In the genomic region with DNA sequence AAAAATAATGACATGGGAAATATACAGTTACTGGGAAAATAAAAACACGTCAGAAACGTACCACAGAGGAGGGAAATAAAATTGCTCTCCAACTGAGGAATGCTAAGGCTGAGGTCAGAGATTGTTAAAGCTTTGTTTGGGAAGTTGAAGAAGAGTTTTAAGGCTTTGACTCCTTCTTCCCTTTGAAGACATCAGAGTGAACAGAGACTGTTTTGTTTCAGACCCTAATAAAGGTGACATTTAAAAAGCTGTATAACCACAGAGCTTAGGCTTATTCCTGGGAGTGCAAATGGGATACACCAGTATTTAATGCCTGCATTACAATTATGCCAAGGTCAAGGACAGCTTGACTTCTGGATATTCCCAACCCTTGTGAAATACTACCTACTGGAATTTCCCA, we compare ENCODE assay signal across 26 cellular contexts.
DNase-seq lines count a peak whose midpoint lies in the region; ATAC-seq, FAIRE-seq and TF ChIP-seq lines count a peak whose summit lies in the region.
"Had no signal": no experiment of that assay in that cellular context is flagged by ENCODE, and none has a peak within 500 bp of the region (broad histone marks: within the 10 kb centered on the region; RNA-seq: fewer than 3 reads in every experiment).

No MANE protein-coding gene starts in this region.

- no peaks in the 10 kb centered on the region for H3K79me1 ChIP-seq in IMR-90 (ENCODE audit: low read depth in 1 of 2, low read length in 2 of 2)
- H3K79me1 ChIP-seq in H1 (ENCODE audit: low read depth, low read length) = no peaks in the 10 kb centered on the region

- no peaks in the 10 kb centered on the region for H3K36me3 Mint-ChIP-seq in progenitor cell of endocrine pancreas (ENCODE audit: insufficient read depth)
- H3K36me3 Mint-ChIP-seq: CD14-positive monocyte; CD4-positive, alpha-beta memory T cell; CD4-positive, CD25-positive, alpha-beta regulatory T cell; CD8-positive, alpha-beta memory T cell had no signal

- no peak overlapping the region for H3K4me2 ChIP-seq in IMR-90 (ENCODE audit: low read depth, low read length)
- no peak overlapping the region for H3K4me2 ChIP-seq in H1 (ENCODE audit: insufficient read depth in 1 of 2, low read depth in 2 of 2, low read length in 2 of 2)
- H3K4me2 ChIP-seq: BLaER1 had no signal

- 0 out of 2 replicates have a peak overlapping the region, but pooled peaks have one; percentile 13 for H2BK20ac ChIP-seq in IMR-90 (ENCODE audit: low read depth, low read length)
- H2BK20ac ChIP-seq in H1 (ENCODE audit: low read length) = no peak overlapping the region

- no peak overlapping the region for H3K14ac ChIP-seq in IMR-90 (replicated peaks; ENCODE audit: low read depth, low read length)
- H3K14ac ChIP-seq in H1 (ENCODE audit: insufficient read length) = no peak overlapping the region

- H3K56ac ChIP-seq in IMR-90 (ENCODE audit: extremely low read depth, insufficient read depth, low read length) (no peak overlapping the region), H1 (replicated peaks; ENCODE audit: insufficient read length, low read depth, low read length) (no peak overlapping the region)

- H3K23me2 ChIP-seq in H1 (ENCODE audit: low read depth, low read length) = no peaks in the 10 kb centered on the region

- H4K20me1 ChIP-seq in IMR-90 (ENCODE audit: insufficient read depth, low read length) = no peaks in the 10 kb centered on the region
- no peaks in the 10 kb centered on the region for H4K20me1 ChIP-seq in H1 (replicated peaks in 1 of 2; ENCODE audit: control insufficient read depth in 1 of 2, insufficient read depth in 2 of 2, low read length in 2 of 2)
- H4K20me1 ChIP-seq: BLaER1 had no signal

- H3K27ac Mint-ChIP-seq in progenitor cell of endocrine pancreas = no peak overlapping the region
- H3K27ac Mint-ChIP-seq: CD14-positive monocyte; CD4-positive, alpha-beta memory T cell; CD4-positive, CD25-positive, alpha-beta regulatory T cell; CD8-positive, alpha-beta memory T cell had no signal

- H2AK5ac ChIP-seq in IMR-90 (ENCODE audit: low read depth, low read length) (no peak overlapping the region), H1 (ENCODE audit: low read depth, low read length) (no peak overlapping the region)

- intact Hi-C loops in IMR-90 (cut with micrococcal nuclease) = no loop called here

- WGBS in IMR-90 (ENCODE audit: extremely low coverage in 2 of 2, insufficient read length in 1 of 2), 2 experiments = no CpG with 5 or more reads among the region's 2 CpGs
- WGBS in H1 (ENCODE audit: extremely low coverage in 1 of 2, insufficient coverage in 1 of 2, insufficient read length in 1 of 2, insufficient replicate concordance in 2 of 2, low coverage in 1 of 2, low lambda C conversion rate in 2 of 2, missing lambda C conversion rate in 1 of 2), 2 experiments = 92% methylated on average over 2 of the region's 2 CpGs; no CpG with 5 or more reads in 1 of the 2 experiments

- H3K9me3 ChIP-seq in IMR-90 (ENCODE audit: control insufficient read depth, insufficient read depth, low read length) (no peaks in the 10 kb centered on the region), H1 (ENCODE audit: insufficient read depth in 2 of 2, low read depth in 1 of 2, low read length in 1 of 2) (no peaks in the 10 kb centered on the region)
- H3K9me3 ChIP-seq: BE2C, BLaER1 had no signal

- H3K4me1 ChIP-seq in IMR-90 (ENCODE audit: control insufficient read depth, insufficient read depth, low read length) (no peaks in the 10 kb centered on the region), H1 (replicated peaks in 1 of 4; ENCODE audit: control insufficient read depth in 3 of 4, insufficient read depth in 4 of 4, low read length in 3 of 4) (peaks cover 0 to 5% (median 0%) of the 10 kb centered on the region in 4 experiments; a peak in 2 of 7 replicates)
- H3K4me1 ChIP-seq: BE2C, BLaER1 had no signal

- H2BK12ac ChIP-seq in H1 (ENCODE audit: low read depth, low read length) = no peak overlapping the region

- no peak overlapping the region for H3K4ac ChIP-seq in IMR-90 (ENCODE audit: low read depth, low read length)
- H3K4ac ChIP-seq in H1 (replicated peaks; ENCODE audit: insufficient read length, low read depth, low read length) = no peak overlapping the region

- H4K5ac ChIP-seq in IMR-90 (ENCODE audit: low read depth, low read length) (no peak overlapping the region), H1 (ENCODE audit: insufficient read length, low read depth, low read length) (no peak overlapping the region)

- peaks cover 7% of the 10 kb centered on the region for H3K4me1 Mint-ChIP-seq in progenitor cell of endocrine pancreas (ENCODE audit: low read depth)
- H3K4me1 Mint-ChIP-seq: CD14-positive monocyte; CD4-positive, alpha-beta memory T cell; CD4-positive, CD25-positive, alpha-beta regulatory T cell; CD8-positive, alpha-beta memory T cell had no signal

- H4K91ac ChIP-seq in IMR-90 (ENCODE audit: insufficient read depth, low read depth, low read length) (no peak overlapping the region), H1 (replicated peaks; ENCODE audit: insufficient read length, low read length) (no peak overlapping the region)

- no peak for TF ChIP-seq CTCF in IMR-90 (conservative IDR thresholded peaks at IDR 0.05; ENCODE audit: low read depth, low read length)
- TF ChIP-seq CTCF in H1 (IDR thresholded peaks at IDR 0.05; ENCODE audit: control extremely low read depth in 1 of 3, insufficient read depth in 1 of 3, low read depth in 1 of 3, low read length in 3 of 3) = no peak
- TF ChIP-seq CTCF in omental fat pad (IDR thresholded peaks at IDR 0.05) = no peak
- no peak for TF ChIP-seq CTCF in progenitor cell of endocrine pancreas (IDR thresholded peaks at IDR 0.05; ENCODE audit: unreplicated experiment)

- peak; percentile 36 for FAIRE-seq in H1 (lab: Jason Lieb, UNC)
- FAIRE-seq: A204.1, GM12878, GM12892, GM18507 had no signal

- in situ Hi-C loops in IMR-90 (cut with MboI; ENCODE audit: low sequenced_read_pairs) = no loop called here

- DNase-seq in IMR-90 (no peak), H1 (ENCODE audit: low read depth in 1 of 2, low spot score in 2 of 2) (no peak), cerebellar nuclear complex (lab: John Stamatoyannopoulos, UW) (no peak), omental fat pad (ENCODE audit: low spot score) (no peak), progenitor cell of endocrine pancreas (ENCODE audit: low spot score, unreplicated experiment) (no peak)
- DNase-seq: 8988T; ACHN; BE2C; C1 segment of cervical spinal cord; CD4-positive, alpha-beta memory T cell; CD4-positive, CD25-positive, alpha-beta regulatory T cell; CD8-positive, alpha-beta memory T cell; COR-L47; DMS 273 treated with DMSO at 0.1 percent for 48 hours; DMS153; DMS53; DMS79; DND-41; EL; GDM1 had no signal

- no peaks in the 10 kb centered on the region for H3K36me3 ChIP-seq in IMR-90 (ENCODE audit: control insufficient read depth, insufficient read depth, low read length)
- no peaks in the 10 kb centered on the region for H3K36me3 ChIP-seq in H1 (ENCODE audit: control insufficient read depth in 2 of 4, insufficient read depth in 4 of 4, low read length in 3 of 4)
- H3K36me3 ChIP-seq: BE2C, BLaER1 had no signal

- no peaks in the 10 kb centered on the region for H3K9me1 ChIP-seq in IMR-90 (ENCODE audit: insufficient read depth, low read length)

- H2AK9ac ChIP-seq in IMR-90 (replicated peaks; ENCODE audit: low read depth, low read length, poor library complexity) = no peak overlapping the region

- no peaks in the 10 kb centered on the region for H3K27me3 Mint-ChIP-seq in progenitor cell of endocrine pancreas
- H3K27me3 Mint-ChIP-seq: CD4-positive, alpha-beta memory T cell; CD4-positive, CD25-positive, alpha-beta regulatory T cell; CD8-positive, alpha-beta memory T cell had no signal

- TF ChIP-seq POLR2A in IMR-90 (IDR thresholded peaks at IDR 0.05; ENCODE audit: low read depth, low read length) = no peak
- TF ChIP-seq POLR2A in H1 (IDR thresholded peaks at IDR 0.05; ENCODE audit: control extremely low read depth in 1 of 2, low read depth in 2 of 2, low read length in 2 of 2) = no peak

- no peaks in the 10 kb centered on the region for H3K79me2 ChIP-seq in H1 (ENCODE audit: control insufficient read depth in 1 of 2, insufficient read depth in 2 of 2, low read length in 2 of 2)

- dilution Hi-C loops in IMR-90 (cut with HindIII; ENCODE audit: low sequenced_read_pairs, unreplicated experiment) = no loop called here

- TF ChIP-seq RAD21 in IMR-90 (IDR thresholded peaks at IDR 0.05; ENCODE audit: low read length) (no peak), H1 (IDR thresholded peaks at IDR 0.05 in 1 of 2, conservative IDR thresholded peaks at IDR 0.05 in 1 of 2; ENCODE audit: low read depth in 2 of 2, low read length in 2 of 2) (no peak)

- ATAC-seq in IMR-90 (ENCODE audit: low read depth) (no peak), omental fat pad (ENCODE audit: low FRiP score) (no peak)
- ATAC-seq: GM12878 had no signal

- H3K23ac ChIP-seq in IMR-90 (ENCODE audit: low read depth, low read length) (no peak overlapping the region), H1 (ENCODE audit: insufficient read length) (no peak overlapping the region)

- H2BK5ac ChIP-seq in IMR-90 (ENCODE audit: low read depth, low read length, poor library complexity, severe bottlenecking) (no peak overlapping the region), H1 (ENCODE audit: low read depth, low read length) (no peak overlapping the region)

- H3K9ac ChIP-seq in IMR-90 (ENCODE audit: low read depth, low read length) = no peak overlapping the region
- H3K9ac ChIP-seq in H1 (replicated peaks in 1 of 4; ENCODE audit: extremely low read depth in 1 of 4, low read depth in 3 of 4, low read length in 3 of 4) = no peak overlapping the region
- H3K9ac ChIP-seq: BLaER1 had no signal

- H4K8ac ChIP-seq in IMR-90 (ENCODE audit: low read depth in 2 of 2, low read length in 2 of 2) = no peak overlapping the region
- no peak overlapping the region for H4K8ac ChIP-seq in H1 (ENCODE audit: extremely low read depth, insufficient read depth, low read length)

- H2BK120ac ChIP-seq in IMR-90 (ENCODE audit: low read depth, low read length) (no peak overlapping the region), H1 (replicated peaks; ENCODE audit: low read depth, low read length) (no peak overlapping the region)

- no peaks in the 10 kb centered on the region for H3K9me3 Mint-ChIP-seq in progenitor cell of endocrine pancreas (ENCODE audit: low read depth)

- H3K27ac ChIP-seq in IMR-90 (ENCODE audit: insufficient read depth, low read length) (no peak overlapping the region), H1 (ENCODE audit: low read depth, low read length) (no peak overlapping the region)
- H3K27ac ChIP-seq: BLaER1 had no signal

- POLR2A ChIA-PET in IMR-90 (lab: Charles Lee; ENCODE audit: unreplicated experiment) = no interaction called here
- POLR2A ChIA-PET in H1 (lab: Charles Lee; ENCODE audit: partially characterized antibody) = no interaction called here

- no peaks in the 10 kb centered on the region for H3K27me3 ChIP-seq in IMR-90 (ENCODE audit: control insufficient read depth, insufficient read depth, low read length)
- no peaks in the 10 kb centered on the region for H3K27me3 ChIP-seq in H1 (replicated peaks in 1 of 4; ENCODE audit: control insufficient read depth in 3 of 4, extremely low read depth in 1 of 4, insufficient read depth in 3 of 4, low read length in 3 of 4)
- H3K27me3 ChIP-seq: BE2C, BLaER1 had no signal

- H2AFZ ChIP-seq in IMR-90 (replicated peaks; ENCODE audit: low read length, poor library complexity) = no peak overlapping the region
- no peak overlapping the region for H2AFZ ChIP-seq in H1 (ENCODE audit: low read length)

- no peak overlapping the region for H3K18ac ChIP-seq in IMR-90 (ENCODE audit: low read depth, low read length)
- no peak overlapping the region for H3K18ac ChIP-seq in H1 (ENCODE audit: extremely low read depth, low read length)

- no peak overlapping the region for H2BK15ac ChIP-seq in IMR-90 (ENCODE audit: low read depth, low read length)
- no peak overlapping the region for H2BK15ac ChIP-seq in H1 (ENCODE audit: low read length)

- H3K4me3 Mint-ChIP-seq in progenitor cell of endocrine pancreas (ENCODE audit: low read depth) = no peak overlapping the region
- H3K4me3 Mint-ChIP-seq: CD14-positive monocyte; CD4-positive, alpha-beta memory T cell; CD4-positive, CD25-positive, alpha-beta regulatory T cell; CD8-positive, alpha-beta memory T cell had no signal

- CTCF ChIA-PET in IMR-90 (lab: Yijun Ruan, JAX) = interaction anchor here (0.6 to 1.4 kb wide), 2 partner anchors 12 to 57 kb away, joined by 3 to 4 read pairs; no protein-coding TSS in a partner anchor
- CTCF ChIA-PET in H1 (lab: Charles Lee; ENCODE audit: partially characterized antibody) = interaction anchor here (0.7 kb wide), 1 partner anchor 621 kb away, joined by 3 read pairs; no protein-coding TSS in a partner anchor

- H3K4me3 ChIP-seq in IMR-90 (ENCODE audit: insufficient read depth, low read depth, low read length) = no peak overlapping the region
- no peak overlapping the region for H3K4me3 ChIP-seq in H1 (ENCODE audit: extremely low read depth in 1 of 4, insufficient read depth in 2 of 4, low read depth in 3 of 4, low read length in 4 of 4)
- H3K4me3 ChIP-seq: BLaER1, GM12878 had no signal

- TF ChIP-seq EP300 in H1 (IDR thresholded peaks at IDR 0.05; ENCODE audit: borderline replicate concordance in 1 of 2, low read depth in 2 of 2, low read length in 2 of 2) = no peak

- BruUV-seq in IMR-90 (replicated peaks; lab: Mats Ljungman, UMichigan) = no TSS peak
